In genomic region chr5:176866913-176867312, GRCh38 we compare ENCODE assay signal across 26 cellular contexts. TPM values are rescaled to one million over a fixed set of nuclear protein-coding genes. Genes with fewer than 3 reads are reported as not detected.
DNase-seq lines count a peak whose midpoint lies in the region; ATAC-seq and TF ChIP-seq lines count a peak whose summit lies in the region.
"Had no signal": no experiment of that assay in that cellular context is flagged by ENCODE, and none has a peak within 500 bp of the region (broad histone marks: within the 10 kb centered on the region; RNA-seq: fewer than 3 reads in every experiment).

No MANE protein-coding gene starts in this region.

- CTCF ChIA-PET in HEK293 (lab: Yijun Ruan, JAX) = interaction anchor here (0.6 kb wide), 1 partner anchor 81 kb away, joined by 3 read pairs; no protein-coding TSS in a partner anchor

- H3K9me3 Mint-ChIP-seq in brain (peaks cover 0 to 4% (median 0%) of the 10 kb centered on the region in 5 experiments), nephron progenitor cell (no peaks in the 10 kb centered on the region)
- H3K9me3 Mint-ChIP-seq: activated naive CD8-positive, alpha-beta T cell treated with anti-CD3 and anti-CD28 coated beads, Interleukin-2, amount 50 U/mL, for 24 hours had no signal

- H3K9me3 ChIP-seq in HEK293 (ENCODE audit: control insufficient read depth, insufficient read depth, low read depth, low read length) = no peaks in the 10 kb centered on the region
- H3K9me3 ChIP-seq: breast epithelium, heart right ventricle, thoracic aorta, vagina had no signal

- no peak for ATAC-seq in HG03432 (IDR thresholded peaks at IDR 0.05; ENCODE audit: unreplicated experiment)
- no peak for ATAC-seq in HG03097 (IDR thresholded peaks at IDR 0.05; ENCODE audit: low FRiP score, unreplicated experiment)
- ATAC-seq: activated CD8-positive, alpha-beta T cell treated with anti-CD3 and anti-CD28 coated beads, Interleukin-2, amount 10 ng/mL, durations not matched to agents 7 days and 5 days; activated naive CD8-positive, alpha-beta T cell treated with anti-CD3 and anti-CD28 coated beads, Interleukin-2, amount 50 U/mL, for 24 hours; HCT116; heart right ventricle; stimulated activated memory B cell treated with anti-CD40 and anti-IgM and Interleukin-4, amounts not matched to agents 10 μg/mL and 1 μg/mL and 100 μg/mL, for 72 hours had no signal

- DNase-seq in NCI-H748 (lab: John Stamatoyannopoulos, UW; ENCODE audit: unreplicated experiment) (peak; percentile 64), nephron progenitor cell (no peak), mesenteric fat pad (ENCODE audit: low spot score) (no peak)
- DNase-seq: activated CD4-positive, CD25-positive, alpha-beta regulatory T cell; activated CD8-positive, alpha-beta T cell treated with anti-CD3 and anti-CD28 coated beads, Interleukin-2, amount 10 ng/mL, durations not matched to agents 7 days and 5 days; activated gamma-delta T cell; activated naive CD8-positive, alpha-beta T cell treated with anti-CD3 and anti-CD28 coated beads, Interleukin-2, amount 50 U/mL, for 24 hours; CD4-positive, CD25-positive, alpha-beta regulatory T cell; cortex of kidney; DMS 273 treated with DMSO at 0.1 percent for 48 hours; heart right ventricle; NCI-H510A treated with DMSO at 0.1 percent for 48 hours; occipital lobe; T-helper 9 cell had no signal

- H3K27ac Mint-ChIP-seq in brain (peak overlapping the region in 4 of 5 experiments; percentile 24 to 79 (median 50)), nephron progenitor cell (no peak overlapping the region)
- H3K27ac Mint-ChIP-seq: activated CD8-positive, alpha-beta T cell treated with anti-CD3 and anti-CD28 coated beads, Interleukin-2, amount 10 ng/mL, durations not matched to agents 7 days and 5 days; activated naive CD8-positive, alpha-beta T cell treated with anti-CD3 and anti-CD28 coated beads, Interleukin-2, amount 50 U/mL, for 24 hours; stimulated activated memory B cell treated with anti-CD40 and anti-IgM and Interleukin-4, amounts not matched to agents 10 μg/mL and 1 μg/mL and 100 μg/mL, for 72 hours had no signal

- no peaks in the 10 kb centered on the region for H3K36me3 Mint-ChIP-seq in brain
- H3K36me3 Mint-ChIP-seq in nephron progenitor cell (ENCODE audit: low read depth) = no peaks in the 10 kb centered on the region
- H3K36me3 Mint-ChIP-seq: CD4-positive, CD25-positive, alpha-beta regulatory T cell; stimulated activated memory B cell treated with anti-CD40 and anti-IgM and Interleukin-4, amounts not matched to agents 10 μg/mL and 1 μg/mL and 100 μg/mL, for 72 hours had no signal

- H3K27ac ChIP-seq in HEK293 (ENCODE audit: extremely low read depth, low read depth, low read length) = no peak overlapping the region
- H3K27ac ChIP-seq: breast epithelium, heart right ventricle, thoracic aorta, vagina had no signal

- peaks cover 7% of the 10 kb centered on the region for H3K27me3 Mint-ChIP-seq in brain
- peaks cover 44% of the 10 kb centered on the region for H3K27me3 Mint-ChIP-seq in nephron progenitor cell (ENCODE audit: low read depth, poor library complexity)

- POLR2A ChIA-PET in HEK293 (lab: Yijun Ruan, JAX) = no interaction called here

- no peaks in the 10 kb centered on the region for H3K36me3 ChIP-seq in HEK293 (ENCODE audit: control insufficient read depth in 2 of 2, insufficient read depth in 1 of 2, low read length in 2 of 2)
- H3K36me3 ChIP-seq: breast epithelium, heart right ventricle, thoracic aorta, vagina had no signal

- TF ChIP-seq CTCF in HEK293 (tag by site-specific recombination; IDR thresholded peaks at IDR 0.05) (no peak), brain (conservative IDR thresholded peaks at IDR 0.05) (no peak), nephron progenitor cell (IDR thresholded peaks at IDR 0.05) (no peak)

- H3K4me1 Mint-ChIP-seq in brain = peaks cover 35% of the 10 kb centered on the region
- peaks cover 49% of the 10 kb centered on the region for H3K4me1 Mint-ChIP-seq in nephron progenitor cell
- H3K4me1 Mint-ChIP-seq: activated naive CD8-positive, alpha-beta T cell treated with anti-CD3 and anti-CD28 coated beads, Interleukin-2, amount 50 U/mL, for 24 hours had no signal

- H3K4me3 Mint-ChIP-seq in brain (peak overlapping the region in 3 of 5 experiments; percentile 26 to 60 (median 55)), nephron progenitor cell (peak overlapping the region; percentile 30)
- H3K4me3 Mint-ChIP-seq: activated CD8-positive, alpha-beta T cell treated with anti-CD3 and anti-CD28 coated beads, Interleukin-2, amount 10 ng/mL, durations not matched to agents 7 days and 5 days; activated naive CD8-positive, alpha-beta T cell treated with anti-CD3 and anti-CD28 coated beads, Interleukin-2, amount 50 U/mL, for 24 hours; CD4-positive, CD25-positive, alpha-beta regulatory T cell; stimulated activated memory B cell treated with anti-CD40 and anti-IgM and Interleukin-4, amounts not matched to agents 10 μg/mL and 1 μg/mL and 100 μg/mL, for 72 hours had no signal

- H3K4me1 ChIP-seq in HEK293 (ENCODE audit: control insufficient read depth, insufficient read depth, low read length) = no peaks in the 10 kb centered on the region
- H3K4me1 ChIP-seq: breast epithelium, heart right ventricle, vagina had no signal

- no peak overlapping the region for H3K4me3 ChIP-seq in HEK293 (ENCODE audit: low read depth, low read length)
- H3K4me3 ChIP-seq: breast epithelium, heart right ventricle, smooth muscle cell, thoracic aorta, vagina had no signal

TF ChIP-seq in HEK293, 187 proteins besides CTCF, POLR2A, EP300 and RAD21:
- TF ChIP-seq HOXA7 (CRISPR knock-in tag; IDR thresholded peaks at IDR 0.05; ENCODE audit: borderline replicate concordance) = no peak
- TF ChIP-seq ZNF341 (tag by site-specific recombination; IDR thresholded peaks at IDR 0.05; ENCODE audit: low read depth) = peak; percentile 48

RNA-seq across cellular contexts. Expression of gene HK3, which starts 32.2 kb away (rescaled TPM):
- polyA plus RNA-seq in brain (ENCODE audit: insufficient read depth, low read depth, low replicate concordance) = 0.17 TPM
- total RNA-seq in mesenteric fat pad = 41.1 TPM
- total RNA-seq: activated CD8-positive, alpha-beta T cell treated with anti-CD3 and anti-CD28 coated beads, Interleukin-2, amount 10 ng/mL, durations not matched to agents 7 days and 5 days; G401; LHCN-M2; smooth muscle cell had no signal
- polyA plus RNA-seq: smooth muscle cell had no signal

RNA-seq across cellular contexts. Expression of gene UNC5A, which starts 56.6 kb away (rescaled TPM):
- polyA plus RNA-seq in brain (ENCODE audit: insufficient read depth, low read depth, low replicate concordance) = 50.6 TPM
- 0.29 TPM for total RNA-seq in mesenteric fat pad
- total RNA-seq: activated CD8-positive, alpha-beta T cell treated with anti-CD3 and anti-CD28 coated beads, Interleukin-2, amount 10 ng/mL, durations not matched to agents 7 days and 5 days; CD4-positive, CD25-positive, alpha-beta regulatory T cell; G401; smooth muscle cell; thoracic aorta; vagina had no signal
- polyA plus RNA-seq: CD4-positive, CD25-positive, alpha-beta regulatory T cell; smooth muscle cell had no signal
